ENCODE assay signal across 8 cellular contexts in the genomic region with DNA sequence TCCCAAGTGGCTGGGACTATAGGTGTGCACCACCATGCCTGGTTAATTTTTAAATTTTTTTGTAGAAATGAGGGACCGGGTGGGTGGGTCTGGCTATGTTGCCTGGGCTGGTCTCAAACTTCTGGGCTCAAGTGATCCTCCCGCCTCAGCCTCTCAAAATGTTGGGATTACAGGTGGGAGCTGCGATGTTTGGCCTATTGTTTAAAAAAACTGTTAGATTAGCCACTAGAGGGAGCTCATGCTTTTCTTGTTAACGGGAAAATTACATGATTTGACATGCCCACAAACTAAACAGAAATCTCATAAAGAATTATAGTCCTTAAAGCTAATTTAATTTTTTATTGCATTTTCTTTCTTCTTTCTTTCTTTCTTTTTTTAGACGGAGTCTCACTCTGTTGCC. TPM values are rescaled to one million over a fixed set of nuclear protein-coding genes. Genes with fewer than 3 reads are reported as not detected.
DNase-seq lines count a peak whose midpoint lies in the region; ATAC-seq and TF ChIP-seq lines count a peak whose summit lies in the region.

No MANE protein-coding gene starts in this region.

- no peaks in the 10 kb centered on the region for H3K9me3 ChIP-seq in OCI-LY7 (ENCODE audit: low read length)

- ATAC-seq in effector memory CD8-positive, alpha-beta T cell (replicated peaks): peak; percentile 18
- ATAC-seq in GM21367 (IDR thresholded peaks at IDR 0.05; ENCODE audit: unreplicated experiment) (no peak), HG03175 (IDR thresholded peaks at IDR 0.05; ENCODE audit: unreplicated experiment) (no peak)

- H2AFZ ChIP-seq in OCI-LY7 (ENCODE audit: low read length): no peak overlapping the region

- no peaks in the 10 kb centered on the region for H3K9me2 ChIP-seq in OCI-LY7 (ENCODE audit: insufficient read depth, low read length)

- no peak overlapping the region for H3K27ac Mint-ChIP-seq in effector memory CD8-positive, alpha-beta T cell

- POLR2A ChIA-PET in OCI-LY7 (lab: Charles Lee): interaction anchor here (0.6 to 1.4 kb wide), 2 partner anchors 11 to 453 kb away, joined by 3 to 4 read pairs; no protein-coding TSS in a partner anchor

- no peak overlapping the region for H3K27ac ChIP-seq in OCI-LY7 (ENCODE audit: low read depth, low read length, poor library complexity, severe bottlenecking)

- H3K4me1 Mint-ChIP-seq in effector memory CD8-positive, alpha-beta T cell (ENCODE audit: low read depth in 2 of 2): no peaks in the 10 kb centered on the region

- intact Hi-C loops in OCI-LY7 (cut with micrococcal nuclease; ENCODE audit: unreplicated experiment): loop anchor here (1.0 kb wide), 1 partner anchor 72 kb away; no protein-coding TSS in a partner anchor

- CTCF ChIA-PET in OCI-LY7 (lab: Charles Lee; ENCODE audit: unreplicated experiment): interaction anchor here (0.5 kb wide), 1 partner anchor 507 kb away, joined by 3 read pairs; no protein-coding TSS in a partner anchor

- H3K4me2 ChIP-seq in OCI-LY7 (ENCODE audit: low read length): no peak overlapping the region

- H3K4me3 ChIP-seq in OCI-LY7 (ENCODE audit: low read depth, low read length, poor library complexity, severe bottlenecking): no peak overlapping the region

- H3K9me3 Mint-ChIP-seq in effector memory CD8-positive, alpha-beta T cell: no peaks in the 10 kb centered on the region

- BruUV-seq in OCI-LY7 (replicated peaks; lab: Mats Ljungman, UMichigan): no TSS peak

- peaks cover 5% of the 10 kb centered on the region for H3K36me3 Mint-ChIP-seq in effector memory CD8-positive, alpha-beta T cell (ENCODE audit: insufficient read depth)

- no peaks in the 10 kb centered on the region for H4K20me1 ChIP-seq in OCI-LY7 (ENCODE audit: insufficient read depth, low read length)

- H3K4me3 Mint-ChIP-seq in effector memory CD8-positive, alpha-beta T cell: no peak overlapping the region

- H3K4me1 ChIP-seq in OCI-LY7 (ENCODE audit: insufficient read depth, low read length, poor library complexity, severe bottlenecking): no peaks in the 10 kb centered on the region

- in situ Hi-C loops in KBM-7 (cut with MboI; ENCODE audit: low pct_unique_long_range_greater_than_20kb, low sequenced_read_pairs): loop anchor here (10.0 kb wide), 1 partner anchor 69 kb away; no protein-coding TSS in a partner anchor

- peak; percentile 4 for DNase-seq in Daoy (ENCODE audit: low read depth)
- DNase-seq in KBM-7: peak; percentile 81
- peak; percentile 68 for DNase-seq in OCI-LY7 (ENCODE audit: low spot score)
- DNase-seq in effector memory CD8-positive, alpha-beta T cell: peak in 2 of 3 experiments; percentile 11
- peak; percentile 64 for DNase-seq in myocyte (ENCODE audit: low read depth)
- DNase-seq in activated CD4-positive, CD25-positive, alpha-beta regulatory T cell treated with anti-CD3 and anti-CD28 coated beads, Interleukin-2, amount 50 U/mL, for 72 hours: no peak

- TF ChIP-seq CTCF in OCI-LY7 (conservative IDR thresholded peaks at IDR 0.05; ENCODE audit: low read length): peak; percentile 75

- peaks cover 4 to 11% of the 10 kb centered on the region in 2 donors for H3K27me3 Mint-ChIP-seq in effector memory CD8-positive, alpha-beta T cell

- H3K36me3 ChIP-seq in OCI-LY7 (ENCODE audit: insufficient read depth, low read length): no peaks in the 10 kb centered on the region

- peaks cover under 1% of the 10 kb centered on the region; the same call in 1 of the 2 replicates for H3K79me2 ChIP-seq in OCI-LY7 (ENCODE audit: insufficient read depth, low read depth, low read length)

RNA-seq across cellular contexts. Expression of gene SDAD1, which starts 5.0 kb away (rescaled TPM):
- total RNA-seq in Daoy (2014; rRNA removed; shearing (Covaris generic)): 31.9 and 35.7 TPM in 2 replicates
- total RNA-seq in OCI-LY7 (2014; rRNA removed; shearing (Covaris generic)): 21.4 and 23.0 TPM in 2 replicates
- total RNA-seq in OCI-LY7 (2022) (42.7 and 46.7 TPM in 2 replicates), myocyte (45.6 and 48.5 TPM in 2 replicates)
- polyA plus RNA-seq in myocyte (2012): 16.2 TPM

RNA-seq across cellular contexts. Expression of gene CXCL9, which starts 11.6 kb away (rescaled TPM):
- total RNA-seq in Daoy (2014; rRNA removed; shearing (Covaris generic)): not detected in 2 replicates
- 0.13 TPM in 1 of 2 replicates, not detected in the other for total RNA-seq in OCI-LY7 (2014; rRNA removed; shearing (Covaris generic))
- not detected in 2 replicates for total RNA-seq in OCI-LY7 (2022)
- total RNA-seq in myocyte: not detected in 2 replicates
- polyA plus RNA-seq in myocyte (2012): not detected

RNA-seq across cellular contexts. Expression of gene CXCL10, which starts 27.6 kb away (rescaled TPM):
- total RNA-seq in Daoy (2014; rRNA removed; shearing (Covaris generic)): 0.77 and 0.86 TPM in 2 replicates
- not detected in 2 replicates for total RNA-seq in OCI-LY7 (2014; rRNA removed; shearing (Covaris generic))
- total RNA-seq in OCI-LY7 (2022) (not detected in 2 replicates), myocyte (not detected in 2 replicates)
- polyA plus RNA-seq in myocyte (2012): not detected

RNA-seq across cellular contexts. Expression of gene CXCL11, which starts 40.1 kb away (rescaled TPM):
- total RNA-seq in Daoy (2014; rRNA removed; shearing (Covaris generic)): 3.7 and 9.8 TPM in 2 replicates
- total RNA-seq in OCI-LY7 (2014; rRNA removed; shearing (Covaris generic)): not detected in 2 replicates
- total RNA-seq in OCI-LY7 (2022): 0.40 TPM in 1 of 2 replicates, not detected in the other
- not detected in 2 replicates for total RNA-seq in myocyte
- not detected for polyA plus RNA-seq in myocyte (2012)

RNA-seq across cellular contexts. Expression of gene NAAA, which starts 54.9 kb away (rescaled TPM):
- 1.5 and 3.3 TPM in 2 replicates for total RNA-seq in Daoy (2014; rRNA removed; shearing (Covaris generic))
- total RNA-seq in OCI-LY7 (2014; rRNA removed; shearing (Covaris generic)): 21.5 and 29.9 TPM in 2 replicates
- total RNA-seq in OCI-LY7 (2022): 15.3 and 19.3 TPM in 2 replicates
- 41.4 and 49.4 TPM in 2 replicates for total RNA-seq in myocyte
- 3.8 TPM for polyA plus RNA-seq in myocyte (2012)
